8 cellular contexts compared by ENCODE assay signal in the genomic region with DNA sequence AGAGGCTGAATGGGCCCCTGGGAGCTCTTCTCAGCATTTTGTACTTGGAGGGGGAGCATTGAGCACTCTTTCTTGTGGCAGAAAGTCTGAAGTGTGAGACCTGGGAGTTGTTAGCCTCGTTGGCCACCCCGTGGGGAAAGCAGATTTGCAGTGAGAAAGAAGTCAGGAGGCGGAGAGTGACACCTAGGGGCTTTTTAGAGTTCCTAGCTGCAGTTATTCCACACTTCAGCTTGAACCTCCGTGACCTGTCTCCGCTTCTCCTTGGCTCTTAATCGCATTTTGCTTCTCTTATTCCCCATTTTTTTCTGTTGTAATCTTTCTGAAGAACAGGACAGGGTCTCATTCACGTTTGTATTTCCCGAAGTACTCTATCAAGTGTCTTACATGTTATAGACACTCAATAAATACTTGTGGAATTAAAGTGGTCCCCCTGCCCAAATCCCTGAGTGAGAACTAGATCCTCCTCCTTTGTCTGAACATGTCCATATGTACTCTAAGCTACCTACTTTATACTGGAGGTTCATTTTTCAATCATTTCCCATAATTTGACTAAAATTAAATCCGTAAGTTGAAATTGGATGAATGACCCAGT.
DNase-seq lines count a peak whose midpoint lies in the region; ATAC-seq and TF ChIP-seq lines count a peak whose summit lies in the region.

No MANE protein-coding gene starts in this region.

- peaks cover 2% of the 10 kb centered on the region for H3K36me3 Mint-ChIP-seq in central memory CD8-positive, alpha-beta T cell (ENCODE audit: insufficient read depth)

- peaks cover 16% of the 10 kb centered on the region for H3K4me1 Mint-ChIP-seq in central memory CD8-positive, alpha-beta T cell

- H3K4me3 ChIP-seq in WI38 (ENCODE audit: low read depth, low read length): no peak overlapping the region

- TF ChIP-seq CTCF in WI38 (IDR thresholded peaks at IDR 0.05; ENCODE audit: low read depth, low read length): peak; percentile 74

- H3K27ac Mint-ChIP-seq in central memory CD8-positive, alpha-beta T cell (ENCODE audit: low read depth): no peak overlapping the region

- peak; percentile 41 for DNase-seq in CD1c-positive myeloid dendritic cell (ENCODE audit: extremely low spot score)
- peak; percentile 51 for DNase-seq in NCI-H2171 (lab: John Stamatoyannopoulos, UW)
- peak; percentile 22 to 28 for DNase-seq in central memory CD8-positive, alpha-beta T cell (ENCODE audit: low spot score in 2 of 2)
- DNase-seq in kidney glomerular epithelial cell (lab: John Stamatoyannopoulos, UW): peak; percentile 84
- peak; percentile 7 to 37 (median 27) for DNase-seq in stimulated activated CD4-positive, alpha-beta T cell treated with anti-CD3 and anti-CD28 coated beads, TNF-alpha, amount 100 ng/mL, for 1 hour (ENCODE audit: low read depth in 3 of 3, low spot score in 1 of 3)

- peaks cover 36% of the 10 kb centered on the region for H3K27me3 Mint-ChIP-seq in central memory CD8-positive, alpha-beta T cell

- peak; percentile 97 for ATAC-seq in GM19023 (IDR thresholded peaks at IDR 0.05; ENCODE audit: unreplicated experiment)
- peak; percentile 90 for ATAC-seq in HG03103 (IDR thresholded peaks at IDR 0.05; ENCODE audit: low read depth, unreplicated experiment)
- peak; percentile 70 for ATAC-seq in central memory CD8-positive, alpha-beta T cell (replicated peaks; ENCODE audit: extremely low read depth, poor library complexity, severe bottlenecking)

- no peaks in the 10 kb centered on the region for H3K9me3 Mint-ChIP-seq in central memory CD8-positive, alpha-beta T cell

- no peak overlapping the region for H3K4me3 Mint-ChIP-seq in central memory CD8-positive, alpha-beta T cell

Comparison
In these comparisons a context has a peak if more than half of its experiments do, and no peak if none do; other contexts are left out.
1. DNase-seq: peak in every context shown above with its lines; median percentile 84 in kidney glomerular epithelial cell; 51 in NCI-H2171; 41 in CD1c-positive myeloid dendritic cell; 27 in stimulated activated CD4-positive, alpha-beta T cell treated with anti-CD3 and anti-CD28 coated beads, TNF-alpha, amount 100 ng/mL, for 1 hour; 25 in central memory CD8-positive, alpha-beta T cell.